16 cellular contexts compared by ENCODE assay signal in genomic region chr18:72376256-72376655, GRCh38.
DNase-seq lines count a peak whose midpoint lies in the region; ATAC-seq and TF ChIP-seq lines count a peak whose summit lies in the region.
"Had no signal": no experiment of that assay in that cellular context is flagged by ENCODE, and none has a peak within 500 bp of the region (broad histone marks: within the 10 kb centered on the region; RNA-seq: fewer than 3 reads in every experiment).

No MANE protein-coding gene starts in this region.

- H3K27ac ChIP-seq in KMS-11 (no peak overlapping the region), SJCRH30 (peak overlapping the region; percentile 59)
- H3K27ac ChIP-seq: PC-9, SJSA1 had no signal

- H3K79me2 ChIP-seq in KMS-11 (ENCODE audit: insufficient read depth, low read depth): no peaks in the 10 kb centered on the region

- H3K4me3 ChIP-seq in KMS-11 (IDR thresholded peaks at IDR 0.05; ENCODE audit: insufficient read depth, low read depth, low read length) (no peak overlapping the region), SJCRH30 (peak overlapping the region; percentile 10)
- H3K4me3 ChIP-seq: K562, PC-9, SJSA1 had no signal

- ATAC-seq in GM18870 (IDR thresholded peaks at IDR 0.05; ENCODE audit: unreplicated experiment): no peak
- ATAC-seq: K562 had no signal

- no peak overlapping the region for H3K9ac ChIP-seq in KMS-11

- H3K36me3 ChIP-seq in KMS-11 (ENCODE audit: insufficient read depth) (no peaks in the 10 kb centered on the region), SJCRH30 (no peaks in the 10 kb centered on the region)
- H3K36me3 ChIP-seq: SJSA1 had no signal

- peak; percentile 8 for DNase-seq in Daoy (ENCODE audit: low read depth)
- peak; percentile 5 to 33 for DNase-seq in SJCRH30
- peak; percentile 17 for DNase-seq in kidney tubule cell (ENCODE audit: low spot score)
- no peak for DNase-seq in NCI-H2081 (lab: John Stamatoyannopoulos, UW)
- DNase-seq in activated effector memory CD4-positive, alpha-beta T cell treated with anti-CD3 and anti-CD28 coated beads, Interleukin-2, amount 50 U/mL, for 16 hours: no peak
- DNase-seq in activated CD4-positive, alpha-beta T cell treated with anti-CD3 and anti-CD28 coated beads, Interleukin-2, amount 50 U/mL, for 4 hours: no peak
- DNase-seq: CD8-positive, alpha-beta memory T cell; DND-41; NCI-H1092 treated with DMSO at 0.1 percent for 48 hours; PC-9; SW 1271; T-helper 2 cell had no signal

- no peaks in the 10 kb centered on the region for H3K4me1 ChIP-seq in KMS-11 (ENCODE audit: low read depth, poor library complexity, severe bottlenecking)
- peaks cover 33% of the 10 kb centered on the region for H3K4me1 ChIP-seq in SJCRH30
- H3K4me1 ChIP-seq: SJSA1 had no signal

- H3K27me3 ChIP-seq in KMS-11 (ENCODE audit: insufficient read depth, low read depth) (no peaks in the 10 kb centered on the region), SJCRH30 (no peaks in the 10 kb centered on the region)
- H3K27me3 ChIP-seq: SJSA1 had no signal

- no peak overlapping the region for H3K4me2 ChIP-seq in KMS-11
- H3K4me2 ChIP-seq: PC-9 had no signal

- TF ChIP-seq CTCF in KMS-11 (conservative IDR thresholded peaks at IDR 0.05; ENCODE audit: low read depth, low read length): no peak

- no peaks in the 10 kb centered on the region for H3K9me3 ChIP-seq in SJCRH30 (replicated peaks)
- H3K9me3 ChIP-seq: SJSA1 had no signal

- no peaks in the 10 kb centered on the region for H4K20me1 ChIP-seq in KMS-11 (ENCODE audit: insufficient read depth)

- 0 out of 2 replicates have a peak overlapping the region, but pooled peaks have one; percentile 20 for H2AFZ ChIP-seq in KMS-11 (ENCODE audit: low read depth)
- H2AFZ ChIP-seq: PC-9 had no signal

Comparison
In these comparisons a context has a peak if more than half of its experiments do, and no peak if none do; other contexts are left out.
1. DNase-seq: peak in Daoy (single experiment), SJCRH30 (2 of 2) and kidney tubule cell (single experiment); none in NCI-H2081 (0 of 2), activated effector memory CD4-positive, alpha-beta T cell treated with anti-CD3 and anti-CD28 coated beads, Interleukin-2, amount 50 U/mL, for 16 hours (single experiment) and activated CD4-positive, alpha-beta T cell treated with anti-CD3 and anti-CD28 coated beads, Interleukin-2, amount 50 U/mL, for 4 hours (0 of 2).